Comparison of ENCODE assay signal across 9 cellular contexts in the genomic region with DNA sequence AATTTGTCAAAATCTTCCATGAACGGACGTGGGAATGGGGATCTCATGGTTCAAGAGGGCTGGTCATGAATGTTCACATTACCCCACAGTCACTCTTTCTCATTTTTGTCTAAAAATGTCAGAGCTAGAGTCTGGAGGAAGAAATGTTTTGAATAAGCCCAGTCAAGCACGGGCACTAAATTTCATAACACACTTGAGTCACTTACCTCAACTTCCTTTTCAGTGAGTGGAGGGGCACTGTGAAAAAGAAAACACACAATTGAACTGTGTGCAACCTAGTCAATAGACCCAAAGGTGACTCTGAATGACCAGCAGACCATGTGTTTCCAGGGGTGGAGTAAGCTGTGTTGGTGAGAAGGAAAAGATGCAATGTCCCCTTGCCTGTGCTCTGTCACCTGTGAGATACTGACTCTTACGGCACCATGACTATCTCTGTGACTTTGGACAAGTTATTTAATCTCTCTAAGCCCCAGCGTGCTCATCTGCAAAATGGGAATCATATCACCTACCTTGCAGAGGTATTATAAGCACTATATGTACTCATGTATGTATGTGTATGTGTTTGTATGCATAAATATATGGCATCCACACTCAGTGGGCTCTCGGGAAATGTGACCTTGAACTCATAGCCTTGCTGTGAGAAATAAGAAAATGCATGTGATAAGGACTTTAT. TPM values are rescaled to one million over a fixed set of nuclear protein-coding genes. Genes with fewer than 3 reads are reported as not detected.
A peak's percentile ranks its signal among the peaks of the same experiment; 100 is the strongest.
DNase-seq lines count a peak whose midpoint lies in the region; ATAC-seq and TF ChIP-seq lines count a peak whose summit lies in the region.
"Had no signal": no experiment of that assay in that cellular context is flagged by ENCODE, and none has a peak within 500 bp of the region (broad histone marks: within the 10 kb centered on the region; RNA-seq: fewer than 3 reads in every experiment).

No MANE protein-coding gene starts in this region.

- H3K4me3 Mint-ChIP-seq in activated naive CD4-positive, alpha-beta T cell treated with anti-CD3 and anti-CD28 coated beads for 36 hours: no peak overlapping the region
- H3K4me3 Mint-ChIP-seq in mesothelial cell of epicardium: no peak overlapping the region
- H3K4me3 Mint-ChIP-seq: CD4-positive, CD25-positive, alpha-beta regulatory T cell had no signal

- no peak for DNase-seq in activated naive CD4-positive, alpha-beta T cell treated with anti-CD3 and anti-CD28 coated beads for 36 hours
- no peak for DNase-seq in activated naive CD4-positive, alpha-beta T cell treated with Interleukin-2 at 50 U/mL for 16 hours
- DNase-seq in Peyer's patch (no peak), heart left ventricle (no peak), mesothelial cell of epicardium (ENCODE audit: low spot score in 2 of 2, unreplicated experiment in 2 of 2) (no peak)
- DNase-seq in stimulated activated CD4-positive, alpha-beta T cell treated with anti-CD3 and anti-CD28 coated beads, Interleukin-2, amount 100 ng/mL, for 24 hours: no peak

- H3K4me1 Mint-ChIP-seq in activated naive CD4-positive, alpha-beta T cell treated with anti-CD3 and anti-CD28 coated beads for 36 hours (ENCODE audit: low read depth): peaks cover 2% of the 10 kb centered on the region
- H3K4me1 Mint-ChIP-seq in mesothelial cell of epicardium: peaks cover 17% of the 10 kb centered on the region
- H3K4me1 Mint-ChIP-seq: CD4-positive, CD25-positive, alpha-beta regulatory T cell had no signal

- H3K27ac ChIP-seq in Peyer's patch (peak overlapping the region; percentile 54 to 84 (median 68)), heart left ventricle (peak overlapping the region in 8 of 12 donors; percentile 0 to 92 (median 56)), temporal lobe (ENCODE audit: low read depth, low read length) (peak overlapping the region; percentile 61)

- ATAC-seq in heart left ventricle (peak in 3 of 4 donors; percentile 26 to 47 (median 44)), GM21515 (IDR thresholded peaks at IDR 0.05; ENCODE audit: unreplicated experiment) (no peak)

- peaks cover 8% of the 10 kb centered on the region for H3K27me3 Mint-ChIP-seq in activated naive CD4-positive, alpha-beta T cell treated with anti-CD3 and anti-CD28 coated beads for 36 hours (ENCODE audit: low read depth)
- H3K27me3 Mint-ChIP-seq in mesothelial cell of epicardium (ENCODE audit: low read depth): no peaks in the 10 kb centered on the region

- TF ChIP-seq POLR2A in Peyer's patch (IDR thresholded peaks at IDR 0.05): no peak
- TF ChIP-seq POLR2A in heart left ventricle (IDR thresholded peaks at IDR 0.05): no peak

- H3K4me3 ChIP-seq in Peyer's patch (no peak overlapping the region), heart left ventricle (peak overlapping the region in 1 of 12 donors; percentile 40)

- 69 to 79% (median 77%) methylated on average over 6 of the region's 6 CpGs for whole genome bisulfite sequencing in heart left ventricle, 4 donors

- no peaks in the 10 kb centered on the region for H3K36me3 ChIP-seq in Peyer's patch
- no peaks in the 10 kb centered on the region for H3K36me3 ChIP-seq in heart left ventricle

- no peaks in the 10 kb centered on the region for H3K36me3 Mint-ChIP-seq in activated naive CD4-positive, alpha-beta T cell treated with anti-CD3 and anti-CD28 coated beads for 36 hours (ENCODE audit: low read depth)
- peaks cover 3% of the 10 kb centered on the region for H3K36me3 Mint-ChIP-seq in mesothelial cell of epicardium
- H3K36me3 Mint-ChIP-seq: CD4-positive, CD25-positive, alpha-beta regulatory T cell had no signal

- H3K27me3 ChIP-seq in Peyer's patch (no peaks in the 10 kb centered on the region), heart left ventricle (no peaks in the 10 kb centered on the region)

- H3K9me3 ChIP-seq in Peyer's patch (no peaks in the 10 kb centered on the region), heart left ventricle (no peaks in the 10 kb centered on the region)

- CTCF ChIA-PET in activated naive CD4-positive, alpha-beta T cell treated with anti-CD3 and anti-CD28 coated beads for 36 hours (lab: Charles Lee): interaction anchor here (0.9 to 1.4 kb wide), 3 partner anchors 65 to 1128 kb away, joined by 3 read pairs; a partner anchor contains a TSS

- intact Hi-C loops in activated naive CD4-positive, alpha-beta T cell treated with anti-CD3 and anti-CD28 coated beads for 36 hours (cut with micrococcal nuclease): no loop called here
- intact Hi-C loops in heart left ventricle (cut with DNase I): no loop called here

- no peaks in the 10 kb centered on the region for H3K9me3 Mint-ChIP-seq in activated naive CD4-positive, alpha-beta T cell treated with anti-CD3 and anti-CD28 coated beads for 36 hours
- no peaks in the 10 kb centered on the region for H3K9me3 Mint-ChIP-seq in mesothelial cell of epicardium

- peak overlapping the region; percentile 53 for H3K27ac Mint-ChIP-seq in activated naive CD4-positive, alpha-beta T cell treated with anti-CD3 and anti-CD28 coated beads for 36 hours
- H3K27ac Mint-ChIP-seq in mesothelial cell of epicardium: no peak overlapping the region

- H3K4me1 ChIP-seq in Peyer's patch: peaks cover 0 to 15% (median 7%) of the 10 kb centered on the region in 4 donors
- peaks cover 0 to 83% (median 20%) of the 10 kb centered on the region in 12 donors for H3K4me1 ChIP-seq in heart left ventricle

- TF ChIP-seq CTCF in Peyer's patch (IDR thresholded peaks at IDR 0.05) (no peak), heart left ventricle (IDR thresholded peaks at IDR 0.05) (no peak), mesothelial cell of epicardium (IDR thresholded peaks at IDR 0.05; ENCODE audit: unreplicated experiment) (no peak)

RNA-seq across cellular contexts. Expression of a gene that starts 38.2 kb away (rescaled TPM):
- not detected for total RNA-seq in activated naive CD4-positive, alpha-beta T cell treated with anti-CD3 and anti-CD28 coated beads for 36 hours
- 10 to 100 TPM in 3 of 4 donors, 1 to 10 TPM in 1; 4.1 to 50.3 (median 21.4) TPM for total RNA-seq in Peyer's patch
- total RNA-seq in heart left ventricle: 100 to 1,000 TPM in 1 of 9 donors, 10 to 100 TPM in 7, 1 to 10 TPM in 1; 8.1 to 163 (median 36.6) TPM
- polyA plus RNA-seq in heart left ventricle: 10 to 100 TPM in 1 of 2 donors, 1 to 10 TPM in 1; 8.5 to 15.5 TPM
- 4.9 TPM for total RNA-seq in temporal lobe
- 0.13 to 0.25 TPM (median 0.18 TPM) in 3 replicates for total RNA-seq in mesothelial cell of epicardium
- total RNA-seq: CD4-positive, CD25-positive, alpha-beta regulatory T cell had no signal
- polyA plus RNA-seq: CD4-positive, CD25-positive, alpha-beta regulatory T cell had no signal
